ENCODE assay signal across 32 cellular contexts in the genomic region with DNA sequence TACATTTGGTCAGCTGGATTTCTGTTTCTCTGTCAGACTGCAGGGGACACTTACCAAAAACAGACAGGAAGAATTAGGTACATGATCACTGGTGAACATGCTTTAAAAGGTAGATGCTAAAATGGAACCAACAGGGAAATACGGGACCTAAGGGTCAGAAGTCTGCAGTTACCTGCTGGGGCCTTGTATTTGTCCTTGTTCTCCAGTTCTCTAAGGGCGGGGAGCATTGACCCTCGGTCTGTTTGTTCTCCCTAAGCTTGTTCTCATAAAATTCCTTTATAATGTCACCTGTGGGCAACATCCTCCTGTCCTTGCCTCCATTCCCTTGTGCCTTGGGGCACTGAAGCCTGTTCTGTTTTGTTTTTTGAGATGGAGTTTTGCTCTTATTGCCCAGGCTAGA. TPM values are rescaled to one million over a fixed set of nuclear protein-coding genes. Genes with fewer than 3 reads are reported as not detected.
"Had no signal": no experiment of that assay in that cellular context is flagged by ENCODE, and none has a peak within 500 bp of the region (broad histone marks: within the 10 kb centered on the region; RNA-seq: fewer than 3 reads in every experiment).

No MANE protein-coding gene starts in this region.

- H3K27me3 ChIP-seq: SJCRH30 had no signal

- H3K4me3 ChIP-seq: SJCRH30 had no signal

- H3K27ac ChIP-seq: RWPE1, SJCRH30 had no signal

- FAIRE-seq: bronchial epithelial cell had no signal

- H3K4me1 ChIP-seq: SJCRH30 had no signal

- H3K9ac ChIP-seq: SK-N-SH had no signal

- DNase-seq: activated B cell treated with CpG ODN at 0.5 μM for 24 hours; activated CD4-positive, alpha-beta T cell treated with anti-CD3 and anti-CD28 coated beads for 1 hour; activated CD4-positive, alpha-beta T cell treated with anti-CD3 and anti-CD28 coated beads, Interleukin-2, amount 10 ng/mL, durations not matched to agents 24 days and 14 days; activated CD4-positive, alpha-beta T cell treated with anti-CD3 and anti-CD28 coated beads, Interleukin-2, amount 50 U/mL, for 48 hours; activated CD8-positive, alpha-beta memory T cell treated with anti-CD3 and anti-CD28 coated beads, Interleukin-2, amount 10 ng/mL, durations not matched to agents 7 days and 5 days; activated effector memory CD4-positive, alpha-beta T cell treated with Interleukin-2 at 50 U/mL for 16 hours; activated naive CD4-positive, alpha-beta T cell; activated T-cell treated with anti-CD3 and anti-CD28 coated beads, Interleukin-2, amount 50 U/mL, for 24 hours; aorta; central memory CD4-positive, alpha-beta T cell; NCI-H1092; NCI-H1417; NCI-H1930; NCI-H2107; NCI-H2171 treated with DMSO at 0.1 percent for 48 hours; NCI-H226; NCI-H526; NK-92 treated with Interleukin-12 subunit alpha and Interleukin-12 subunit beta, amount 100 ng/mL, for 24 hours; OCI-M1; Right ventricle myocardium superior; SJCRH30; SK-N-SH; T-helper 1 cell had no signal

- H3K36me3 ChIP-seq: SJCRH30 had no signal

- H3K4me2 ChIP-seq: SK-N-SH had no signal

- H3K9me3 ChIP-seq: SJCRH30, SK-N-SH had no signal

- ATAC-seq: activated CD8-positive, alpha-beta memory T cell treated with anti-CD3 and anti-CD28 coated beads, Interleukin-2, amount 10 ng/mL, durations not matched to agents 7 days and 5 days; Panc1 had no signal

RNA-seq across cellular contexts. Expression of a gene that starts 29.8 kb away (rescaled TPM):
- total RNA-seq: activated B cell treated with CpG ODN at 0.5 μM for 24 hours; activated CD4-positive, alpha-beta T cell treated with anti-CD3 and anti-CD28 coated beads, Interleukin-2, amount 10 ng/mL, durations not matched to agents 24 days and 14 days; activated CD8-positive, alpha-beta memory T cell treated with anti-CD3 and anti-CD28 coated beads, Interleukin-2, amount 10 ng/mL, durations not matched to agents 7 days and 5 days; activated T-helper 1 cell treated with anti-CD3 and anti-CD28 coated beads, Interleukin-12 subunit alpha, Interleukin-12 subunit beta, Interleukin-2, Interleukin-4 antibody, amounts not matched to agents 30 ng/mL and 10 ng/mL and 1 ng/mL, durations not matched to agents 14 hours and 24 hours and 36 hours; aorta; chondrocyte; LHCN-M2; MCF 10A; NCI-H460; Right ventricle myocardium superior; SJCRH30; T-helper 2 cell treated with Interferon-gamma antibody and Interleukin-4, amounts not matched to agents 100 ng/mL and 5 ng/mL, for 36 hours had no signal
- polyA plus RNA-seq: aorta, SK-N-SH had no signal
